8 cellular contexts compared by ENCODE assay signal in the genomic region with DNA sequence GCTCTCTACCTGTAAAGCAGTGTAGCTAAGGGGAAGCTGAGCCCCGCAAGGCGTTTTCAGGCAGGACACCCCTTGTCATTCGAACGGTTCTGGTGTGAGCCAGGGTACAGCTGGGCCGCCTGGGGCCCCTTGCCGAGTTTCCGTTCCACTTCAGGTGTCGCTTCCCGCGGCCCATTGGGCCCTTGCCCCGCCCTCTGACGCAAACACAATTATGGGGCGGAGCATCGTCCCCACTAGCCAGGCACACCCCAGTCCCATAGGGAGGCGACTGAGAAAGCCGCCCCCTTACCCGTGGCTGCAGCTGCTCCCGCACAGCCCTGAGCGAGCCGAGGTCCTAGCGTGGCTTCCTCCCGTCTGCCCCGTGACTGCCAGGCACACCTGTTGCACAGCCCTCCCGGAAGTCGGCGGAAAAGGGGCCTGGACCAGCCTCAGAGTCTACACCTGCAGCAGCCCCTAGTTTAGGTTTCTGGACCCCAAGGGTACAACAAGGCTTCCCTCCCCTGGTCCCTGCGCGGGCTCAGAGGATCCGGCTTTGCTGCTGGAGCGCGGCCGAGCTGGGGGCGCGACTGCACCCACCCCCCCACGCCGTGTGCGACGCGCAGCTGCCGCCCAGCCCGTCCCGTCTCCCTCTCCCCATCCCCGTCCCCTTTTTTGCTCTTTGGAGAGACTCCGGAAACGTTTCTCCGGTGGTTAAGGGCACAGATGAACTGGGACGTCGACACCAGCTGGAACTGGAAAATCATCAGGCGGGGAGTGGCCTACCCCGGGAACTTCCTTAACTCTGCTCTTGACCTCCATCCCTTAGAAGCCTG. TPM values are rescaled to one million over a fixed set of nuclear protein-coding genes. Genes with fewer than 3 reads are reported as not detected.
DNase-seq lines count a peak whose midpoint lies in the region; ATAC-seq and TF ChIP-seq lines count a peak whose summit lies in the region.

A gene with protein sequence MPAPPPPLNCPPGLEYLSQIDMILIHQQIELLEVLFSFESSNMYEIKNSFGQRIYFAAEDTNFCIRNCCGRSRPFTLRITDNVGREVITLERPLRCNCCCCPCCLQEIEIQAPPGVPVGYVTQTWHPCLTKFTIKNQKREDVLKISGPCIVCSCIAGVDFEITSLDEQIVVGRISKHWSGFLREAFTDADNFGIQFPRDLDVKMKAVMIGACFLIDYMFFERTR (minus strand): TSS at position 356 of the 812 bp plus-strand sequence. CDS start 9,657 bp downstream, outside the sequence.

- ATAC-seq in GM18511 (IDR thresholded peaks at IDR 0.05; ENCODE audit: unreplicated experiment) (peak; percentile 97), HG02884 (IDR thresholded peaks at IDR 0.05; ENCODE audit: unreplicated experiment) (peak; percentile 96), gastroesophageal sphincter (peak; percentile 84)

- TF ChIP-seq EP300 in gastroesophageal sphincter (IDR thresholded peaks at IDR 0.05), result no peak

- TF ChIP-seq POLR2A in gastroesophageal sphincter (IDR thresholded peaks at IDR 0.05), result peak in 1 of 2 donors; percentile 23
- peak; percentile 47 for TF ChIP-seq POLR2A in prostate gland (IDR thresholded peaks at IDR 0.05)

- H3K36me3 ChIP-seq in gastroesophageal sphincter (no peaks in the 10 kb centered on the region), prostate gland (no peaks in the 10 kb centered on the region)

- in situ Hi-C loops in G401 (cut with HindIII; ENCODE audit: low sequenced_read_pairs), result no loop called here

- no peaks in the 10 kb centered on the region for H3K9me3 ChIP-seq in gastroesophageal sphincter
- no peaks in the 10 kb centered on the region for H3K9me3 ChIP-seq in prostate gland

- peak within 1 kb of the TSS; percentile 39 to 85 (median 75) for H3K27ac ChIP-seq in gastroesophageal sphincter
- H3K27ac ChIP-seq in prostate gland, result peak within 1 kb of the TSS; percentile 80 to 82

- H3K4me3 ChIP-seq in gastroesophageal sphincter, result peak within 1 kb of the TSS; percentile 55 to 80
- peak within 1 kb of the TSS; percentile 42 to 48 for H3K4me3 ChIP-seq in prostate gland

- H3K27me3 ChIP-seq in gastroesophageal sphincter, result no peaks in the 10 kb centered on the region
- H3K27me3 ChIP-seq in prostate gland (replicated peaks; ENCODE audit: insufficient read depth), result no peaks in the 10 kb centered on the region

- TF ChIP-seq CTCF in gastroesophageal sphincter (IDR thresholded peaks at IDR 0.05) (no peak), prostate gland (IDR thresholded peaks at IDR 0.05) (no peak)

- DNase-seq in NCI-H526 (lab: John Stamatoyannopoulos, UW) (peak; percentile 49 to 86), prostate gland (ENCODE audit: low spot score) (peak; percentile 28), ureter (ENCODE audit: low spot score) (peak; percentile 83), G401 (ENCODE audit: low spot score) (no peak)
- peak; percentile 59 for DNase-seq in activated effector memory CD4-positive, alpha-beta T cell treated with Interleukin-2 at 50 U/mL for 16 hours

- intact Hi-C loops in prostate gland (cut with DNase I), result no loop called here

- WGBS in gastroesophageal sphincter (ENCODE audit: low coverage in 1 of 2), 2 donors, result 0 to 5% methylated on average over 1 to 4 of the region's 50 CpGs
- 21% methylated on average over 50 of the region's 50 CpGs for WGBS in prostate gland

- H3K4me1 ChIP-seq in gastroesophageal sphincter, result peaks cover 0 to 19% (median 0%) of the 10 kb centered on the region in 3 donors
- H3K4me1 ChIP-seq in prostate gland (replicated peaks), result no peaks in the 10 kb centered on the region

RNA-seq across cellular contexts. Expression of the gene that starts here (rescaled TPM):
- total RNA-seq in gastroesophageal sphincter, result 1 to 10 TPM in 1 of 4 donors, not detected in 3; 1.3 TPM
- total RNA-seq in prostate gland, result under 1 TPM in 1 of 2 donors, not detected in 1; 0.51 TPM
- total RNA-seq in ureter, result 2.6 TPM
- not detected in 2 replicates for total RNA-seq in G401 (2014; rRNA removed; shearing (Covaris generic))

Comparison
In these comparisons a context has a peak if more than half of its experiments do, and no peak if none do; other contexts are left out.
1. Peak in DNase-seq, H3K4me3 ChIP-seq and H3K27ac ChIP-seq in prostate gland; RNA of the gene not detected or under 1 TPM.